ENCODE assay signal across 14 cellular contexts in the genomic region with DNA sequence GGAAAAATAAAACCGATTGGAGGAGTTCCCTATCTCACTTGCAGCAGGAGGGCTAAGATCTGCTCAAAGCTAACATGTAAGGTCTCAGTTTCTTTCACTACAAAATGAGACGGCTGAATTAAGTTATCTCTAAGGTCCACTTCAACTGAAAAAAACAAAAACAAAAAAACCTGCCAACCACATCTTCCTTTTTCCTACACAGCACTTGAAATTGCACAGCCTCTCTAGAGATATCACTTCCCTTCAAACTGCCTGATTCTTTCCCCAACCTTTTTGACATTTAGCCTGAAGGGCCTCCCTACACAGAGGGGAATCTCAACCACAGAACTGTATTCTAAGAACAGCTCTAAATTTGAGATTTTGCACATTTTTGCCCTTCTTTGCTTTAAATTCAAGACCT.
"Had no signal": no experiment of that assay in that cellular context is flagged by ENCODE, and none has a peak within 500 bp of the region (broad histone marks: within the 10 kb centered on the region; RNA-seq: fewer than 3 reads in every experiment).

No MANE protein-coding gene starts in this region.

- H3K9me3 ChIP-seq: lower lobe of right lung had no signal

- H3K36me3 ChIP-seq: heart left ventricle, lower lobe of right lung had no signal

- H3K4me1 ChIP-seq: lower lobe of right lung had no signal

- DNase-seq: activated B cell treated with CpG ODN at 0.5 μM for 24 hours; activated CD4-positive, alpha-beta T cell treated with anti-CD3 and anti-CD28 coated beads, Interleukin-2, amount 10 ng/mL, durations not matched to agents 24 days and 14 days; activated naive CD4-positive, alpha-beta T cell; activated naive CD8-positive, alpha-beta T cell treated with anti-CD3 and anti-CD28 coated beads, Interleukin-2, amount 10 ng/mL, durations not matched to agents 7 days and 5 days; cerebellar nuclear complex; effector memory CD8-positive, alpha-beta T cell; foreskin melanocyte; heart left ventricle; left cardiac atrium; lower lobe of right lung; midbrain; stimulated activated CD4-positive, alpha-beta T cell treated with anti-CD3 and anti-CD28 coated beads, Interleukin-12 subunit alpha, Interleukin-12 subunit beta, amount 100 ng/mL, for 4 hours; T-helper 1 cell had no signal

- H3K27ac ChIP-seq: heart left ventricle, lower lobe of right lung had no signal

- ATAC-seq: effector memory CD8-positive, alpha-beta T cell; heart left ventricle; left cardiac atrium; lower lobe of right lung; stimulated activated effector memory CD8-positive, alpha-beta T cell treated with anti-CD3 and anti-CD28 coated beads, Interleukin-12 subunit alpha, Interleukin-12 subunit beta, amount 100 ng/mL, for 72 hours had no signal

- H3K27me3 ChIP-seq: heart left ventricle had no signal

- H3K4me3 ChIP-seq: heart left ventricle, lower lobe of right lung had no signal
